8 cellular contexts compared by ENCODE assay signal in genomic region chr1:45001576-45001975, GRCh38. TPM values are rescaled to one million over a fixed set of nuclear protein-coding genes. Genes with fewer than 3 reads are reported as not detected.
DNase-seq lines count a peak whose midpoint lies in the region; ATAC-seq and TF ChIP-seq lines count a peak whose summit lies in the region.
"Not testable (repeated sequence)": the region's sequence is repeated elsewhere in the genome, so short reads cannot be mapped to it uniquely, and the experiment has no call there.

No MANE protein-coding gene starts in this region.

- TF ChIP-seq EP300 in esophagus muscularis mucosa (IDR thresholded peaks at IDR 0.05), result not testable (repeated sequence)

- H3K36me3 ChIP-seq in HEK293 (ENCODE audit: control insufficient read depth in 2 of 2, insufficient read depth in 1 of 2, low read length in 2 of 2), result peaks cover 0 to 47% of the 10 kb centered on the region in 2 experiments; a peak in 1 of 3 replicates
- peaks cover 46% of the 10 kb centered on the region for H3K36me3 ChIP-seq in adipocyte (ENCODE audit: control insufficient read depth, insufficient read depth, low read length, severe bottlenecking)
- not testable (repeated sequence) for H3K36me3 ChIP-seq in breast epithelium
- peaks cover 38 to 54% (median 47%) of the 10 kb centered on the region in 4 donors for H3K36me3 ChIP-seq in esophagus muscularis mucosa
- H3K36me3 ChIP-seq in subcutaneous abdominal adipose tissue (ENCODE audit: control insufficient read depth in 5 of 5, insufficient read depth in 5 of 5, low read length in 5 of 5), result peaks cover 0 to 48% (median 44%) of the 10 kb centered on the region in 5 donors
- H3K36me3 ChIP-seq in upper lobe of right lung, result peaks cover 48% of the 10 kb centered on the region

- DNase-seq in activated naive CD4-positive, alpha-beta T cell treated with anti-CD3 and anti-CD28 coated beads for 36 hours; adipocyte (ENCODE audit: low read depth); breast epithelium (ENCODE audit: low spot score in 2 of 2): not testable (repeated sequence)
- peak; percentile 47 for DNase-seq in esophagus muscularis mucosa (ENCODE audit: extremely low spot score)
- peak; percentile 66 for DNase-seq in osteocyte (ENCODE audit: extremely low spot score, unreplicated experiment)
- DNase-seq in upper lobe of right lung, result peak; percentile 47

- H3K9me3 Mint-ChIP-seq in activated naive CD4-positive, alpha-beta T cell treated with anti-CD3 and anti-CD28 coated beads for 36 hours; osteocyte (ENCODE audit: unreplicated experiment): not testable (repeated sequence)

- TF ChIP-seq POLR2A in breast epithelium (IDR thresholded peaks at IDR 0.05); esophagus muscularis mucosa (IDR thresholded peaks at IDR 0.05; ENCODE audit: low read depth): not testable (repeated sequence)

- not testable (repeated sequence) for H3K27me3 Mint-ChIP-seq in activated naive CD4-positive, alpha-beta T cell treated with anti-CD3 and anti-CD28 coated beads for 36 hours (ENCODE audit: low read depth); osteocyte (ENCODE audit: unreplicated experiment)

- H3K4me1 ChIP-seq in HEK293 (ENCODE audit: control insufficient read depth, insufficient read depth, low read length); breast epithelium; esophagus muscularis mucosa: not testable (repeated sequence)
- H3K4me1 ChIP-seq in adipocyte (ENCODE audit: control insufficient read depth, insufficient read depth, low read length), result peaks cover 14% of the 10 kb centered on the region
- peaks cover 9 to 42% (median 37%) of the 10 kb centered on the region in 5 donors for H3K4me1 ChIP-seq in subcutaneous abdominal adipose tissue (ENCODE audit: control insufficient read depth in 5 of 5, insufficient read depth in 5 of 5, low read length in 5 of 5)
- peaks cover 11% of the 10 kb centered on the region for H3K4me1 ChIP-seq in upper lobe of right lung

- peaks cover 12% of the 10 kb centered on the region for H3K36me3 Mint-ChIP-seq in activated naive CD4-positive, alpha-beta T cell treated with anti-CD3 and anti-CD28 coated beads for 36 hours (ENCODE audit: low read depth)
- peaks cover 31% of the 10 kb centered on the region for H3K36me3 Mint-ChIP-seq in osteocyte (ENCODE audit: unreplicated experiment)

- POLR2A ChIA-PET in HEK293 (lab: Yijun Ruan, JAX), result interaction anchor here (2.0 kb wide), 1 partner anchor 10 kb away, joined by 9 read pairs; the partner anchor contains the start of genes HECTD3 and UROD

- H3K27me3 ChIP-seq in adipocyte (replicated peaks; ENCODE audit: control insufficient read depth, insufficient read depth, low read length); breast epithelium; esophagus muscularis mucosa; subcutaneous abdominal adipose tissue (ENCODE audit: control insufficient read depth in 5 of 5, insufficient read depth in 4 of 5, low read length in 5 of 5); upper lobe of right lung: not testable (repeated sequence)

- TF ChIP-seq CTCF in HEK293 (tag by site-specific recombination; IDR thresholded peaks at IDR 0.05); breast epithelium (IDR thresholded peaks at IDR 0.05); esophagus muscularis mucosa (IDR thresholded peaks at IDR 0.05); osteocyte (IDR thresholded peaks at IDR 0.05); upper lobe of right lung (IDR thresholded peaks at IDR 0.05): not testable (repeated sequence)

- intact Hi-C loops in activated naive CD4-positive, alpha-beta T cell treated with anti-CD3 and anti-CD28 coated beads for 36 hours (cut with micrococcal nuclease); esophagus muscularis mucosa (cut with DNase I); upper lobe of right lung (cut with DNase I): not testable (repeated sequence)
- intact Hi-C loops in breast epithelium (cut with DNase I; ENCODE audit: low total_unique reads), result loop anchor here (5.0 kb wide), 1 partner anchor 1511 kb away; no protein-coding TSS in a partner anchor

- not testable (repeated sequence) for H3K9me3 ChIP-seq in HEK293 (ENCODE audit: control insufficient read depth, insufficient read depth, low read depth, low read length); adipocyte (ENCODE audit: control insufficient read depth, low read length); breast epithelium; esophagus muscularis mucosa; subcutaneous abdominal adipose tissue (ENCODE audit: control insufficient read depth in 5 of 5, low read length in 5 of 5); upper lobe of right lung

- H3K4me1 Mint-ChIP-seq in activated naive CD4-positive, alpha-beta T cell treated with anti-CD3 and anti-CD28 coated beads for 36 hours (ENCODE audit: low read depth); osteocyte (ENCODE audit: unreplicated experiment): not testable (repeated sequence)

- peak overlapping the region; percentile 68 for H3K9ac ChIP-seq in adipocyte (ENCODE audit: low read length)
- not testable (repeated sequence) for H3K9ac ChIP-seq in subcutaneous abdominal adipose tissue (ENCODE audit: low read length in 5 of 5)

- H3K4me3 Mint-ChIP-seq in activated naive CD4-positive, alpha-beta T cell treated with anti-CD3 and anti-CD28 coated beads for 36 hours; osteocyte (ENCODE audit: unreplicated experiment): not testable (repeated sequence)

- peak overlapping the region; percentile 11 for H3K27ac Mint-ChIP-seq in activated naive CD4-positive, alpha-beta T cell treated with anti-CD3 and anti-CD28 coated beads for 36 hours
- H3K27ac Mint-ChIP-seq in osteocyte (ENCODE audit: unreplicated experiment), result not testable (repeated sequence)

- H3K4me3 ChIP-seq in HEK293 (ENCODE audit: low read depth, low read length); adipocyte (ENCODE audit: low read length); breast epithelium; esophagus muscularis mucosa; upper lobe of right lung: not testable (repeated sequence)
- H3K4me3 ChIP-seq in subcutaneous abdominal adipose tissue (ENCODE audit: low read depth in 1 of 5, low read length in 5 of 5), result peak overlapping the region in 1 of 5 donors; percentile 59

- not testable (repeated sequence) for H3K27ac ChIP-seq in HEK293 (ENCODE audit: extremely low read depth, low read depth, low read length); esophagus muscularis mucosa (replicated peaks in 1 of 4)
- H3K27ac ChIP-seq in breast epithelium, result peak overlapping the region; percentile 71 to 78
- H3K27ac ChIP-seq in subcutaneous abdominal adipose tissue (ENCODE audit: low read depth, low read length), result peak overlapping the region; percentile 78
- H3K27ac ChIP-seq in upper lobe of right lung, result peak overlapping the region; percentile 30

- CTCF ChIA-PET in HEK293 (lab: Yijun Ruan, JAX); activated naive CD4-positive, alpha-beta T cell treated with anti-CD3 and anti-CD28 coated beads for 36 hours (lab: Charles Lee): not testable (repeated sequence)

- ATAC-seq in upper lobe of right lung, result not testable (repeated sequence)

- 95% methylated on average over 6 of the region's 8 CpGs for WGBS in esophagus muscularis mucosa

TF ChIP-seq in HEK293, 187 proteins besides CTCF, POLR2A, EP300 and RAD21:
- TF ChIP-seq ZNF121 (tag by site-specific recombination; IDR thresholded peaks at IDR 0.05), result peak; percentile 73

RNA-seq across cellular contexts. Expression of gene HECTD3, which starts 9.5 kb away (rescaled TPM):
- total RNA-seq in activated naive CD4-positive, alpha-beta T cell treated with anti-CD3 and anti-CD28 coated beads for 36 hours, result 10 to 100 TPM; 14.3 to 16.9 TPM
- 10 to 100 TPM; 32.8 to 45.8 (median 33.4) TPM for total RNA-seq in breast epithelium
- 10 to 100 TPM; 28.0 to 51.7 (median 35.8) TPM for total RNA-seq in esophagus muscularis mucosa
- total RNA-seq in osteocyte, result 48.1 and 49.4 TPM in 2 replicates
- total RNA-seq in upper lobe of right lung, result 43.6 TPM

RNA-seq across cellular contexts. Expression of gene UROD, which starts 10.5 kb away (rescaled TPM):
- 100 to 1,000 TPM; 117 to 126 TPM for total RNA-seq in activated naive CD4-positive, alpha-beta T cell treated with anti-CD3 and anti-CD28 coated beads for 36 hours
- total RNA-seq in breast epithelium (100 to 1,000 TPM in 1 of 3 donors, 10 to 100 TPM in 2; 74.1 to 115 (median 77.1) TPM), esophagus muscularis mucosa (10 to 100 TPM; 84.3 to 90.2 (median 89.3) TPM), osteocyte (128 and 131 TPM in 2 replicates), upper lobe of right lung (51.4 TPM)

RNA-seq across cellular contexts. Expression of gene EIF2B3, which starts 15.2 kb away (rescaled TPM):
- total RNA-seq in activated naive CD4-positive, alpha-beta T cell treated with anti-CD3 and anti-CD28 coated beads for 36 hours, result 10 to 100 TPM; 43.5 to 48.3 TPM
- total RNA-seq in breast epithelium (10 to 100 TPM; 26.9 to 28.8 (median 28.8) TPM), esophagus muscularis mucosa (10 to 100 TPM; 23.4 to 27.4 (median 26.0) TPM), osteocyte (29.8 and 30.2 TPM in 2 replicates), upper lobe of right lung (22.6 TPM)
